19 cellular contexts compared by ENCODE assay signal in the genomic region with DNA sequence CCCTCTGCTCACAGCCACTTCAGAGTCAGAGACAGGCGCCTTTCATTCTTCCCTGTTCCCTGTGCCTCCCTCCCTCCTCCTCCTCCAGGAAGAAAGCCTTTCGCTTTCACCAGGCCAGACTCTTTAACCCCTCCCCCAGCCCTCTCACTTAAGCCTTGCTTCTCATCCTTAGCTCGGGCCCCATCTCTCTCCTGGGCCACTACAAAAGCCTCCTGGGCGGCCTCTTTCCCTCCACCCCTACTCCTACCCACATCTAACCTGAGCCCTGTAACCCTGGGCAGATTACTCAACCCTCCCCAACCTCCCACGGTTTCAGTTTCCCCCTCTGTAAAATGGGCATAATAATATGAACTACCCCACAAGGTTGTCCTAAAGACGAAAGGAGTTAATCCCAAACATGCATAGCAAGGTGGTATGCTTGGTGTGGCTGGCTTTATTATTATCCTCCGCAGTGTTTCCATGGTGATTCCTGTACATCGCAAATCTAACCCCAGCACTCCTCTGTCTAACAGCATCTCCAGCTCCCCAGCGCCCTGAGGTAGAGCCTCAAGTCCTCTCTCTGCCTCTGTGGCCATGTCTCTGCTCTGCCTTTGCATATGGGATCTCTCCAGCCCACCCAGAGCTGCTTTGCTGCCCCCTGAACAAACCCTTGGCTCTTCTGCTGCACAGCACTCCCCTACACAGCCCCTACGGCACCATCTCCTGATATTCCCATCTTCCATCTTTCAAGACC. TPM values are rescaled to one million over a fixed set of nuclear protein-coding genes. Genes with fewer than 3 reads are reported as not detected.
DNase-seq lines count a peak whose midpoint lies in the region; ATAC-seq and TF ChIP-seq lines count a peak whose summit lies in the region.
"Had no signal": no experiment of that assay in that cellular context is flagged by ENCODE, and none has a peak within 500 bp of the region (broad histone marks: within the 10 kb centered on the region; RNA-seq: fewer than 3 reads in every experiment).

No MANE protein-coding gene starts in this region.

- 61% methylated on average over 10 of the region's 10 CpGs for WGBS in mesenchymal stem cell

- CTCF ChIA-PET in activated CD4-positive, alpha-beta T cell treated with anti-CD3 and anti-CD28 coated beads for 36 hours (lab: Charles Lee), result interaction anchor here (1.1 kb wide), 1 partner anchor 14 kb away, joined by 3 read pairs; no protein-coding TSS in a partner anchor

- no peak overlapping the region for H3K4ac ChIP-seq in mesenchymal stem cell (ENCODE audit: low read depth in 1 of 2, low read length in 2 of 2)

- ATAC-seq in activated CD4-positive, alpha-beta T cell treated with anti-CD3 and anti-CD28 coated beads for 36 hours, result peak; percentile 83
- ATAC-seq in GM19395 (IDR thresholded peaks at IDR 0.05; ENCODE audit: unreplicated experiment) (no peak), esophagus mucosa (no peak)
- ATAC-seq: gastroesophageal sphincter had no signal

- H3K27me3 Mint-ChIP-seq in activated CD4-positive, alpha-beta T cell treated with anti-CD3 and anti-CD28 coated beads for 36 hours, result no peaks in the 10 kb centered on the region

- no peak overlapping the region for H3K27ac ChIP-seq in mesenchymal stem cell (ENCODE audit: low read length, poor library complexity, severe bottlenecking)
- H3K27ac ChIP-seq: ascending aorta, C4-2B, epithelial cell of prostate, gastroesophageal sphincter, GM23248, tibial artery had no signal

- no peak overlapping the region for H4K91ac ChIP-seq in mesenchymal stem cell (ENCODE audit: low read length)

- in situ Hi-C loops in GM13976 (cut with MboI; ENCODE audit: low sequenced_read_pairs, unreplicated experiment), result no loop called here

- peaks cover 12 to 30% of the 10 kb centered on the region in 2 experiments for H3K27me3 ChIP-seq in mesenchymal stem cell (ENCODE audit: control insufficient read depth in 1 of 2, insufficient read depth in 1 of 2, low read length in 2 of 2)
- H3K27me3 ChIP-seq: ascending aorta, gastroesophageal sphincter, tibial artery had no signal

- no peak overlapping the region for H3K18ac ChIP-seq in mesenchymal stem cell (ENCODE audit: low read depth in 1 of 2, low read length in 2 of 2)

- H2BK12ac ChIP-seq in mesenchymal stem cell (ENCODE audit: low read length in 2 of 2), result no peak overlapping the region

- peak; percentile 51 for DNase-seq in activated CD4-positive, alpha-beta T cell treated with anti-CD3 and anti-CD28 coated beads for 36 hours
- no peak for DNase-seq in activated CD4-positive, alpha-beta T cell treated with anti-CD3 and anti-CD28 coated beads for 1 hour
- peak; percentile 68 for DNase-seq in NCI-H82 (lab: John Stamatoyannopoulos, UW)
- DNase-seq in amniotic epithelial cell (ENCODE audit: low read depth), result peak; percentile 20
- peak; percentile 50 for DNase-seq in mesenchymal stem cell
- no peak for DNase-seq in GM13976 (ENCODE audit: low spot score)
- DNase-seq: DMS79 treated with DMSO at 0.1 percent for 48 hours, GM23248, NCI-H1930, NCI-H510A, tibial artery had no signal

- H3K4me3 ChIP-seq in mesenchymal stem cell (ENCODE audit: insufficient read depth in 1 of 2, low read depth in 1 of 2, low read length in 2 of 2), result no peak overlapping the region
- H3K4me3 ChIP-seq: ascending aorta, gastroesophageal sphincter, GM23248, tibial artery had no signal

- H2BK15ac ChIP-seq in mesenchymal stem cell (ENCODE audit: low read depth, poor library complexity, severe bottlenecking), result no peak overlapping the region

- H3K4me2 ChIP-seq in mesenchymal stem cell (ENCODE audit: low read length, poor library complexity, severe bottlenecking), result no peak overlapping the region

- no peak overlapping the region for H2AK5ac ChIP-seq in mesenchymal stem cell (ENCODE audit: low read length, severe bottlenecking)

- H4K8ac ChIP-seq in mesenchymal stem cell (ENCODE audit: low read length), result no peak overlapping the region

- H2AFZ ChIP-seq in mesenchymal stem cell (ENCODE audit: low read depth, low read length), result no peak overlapping the region
- H2AFZ ChIP-seq: GM23248 had no signal

- intact Hi-C loops in activated CD4-positive, alpha-beta T cell treated with anti-CD3 and anti-CD28 coated beads for 36 hours (cut with DNase I, micrococcal nuclease), result no loop called here

- no peak for TF ChIP-seq CTCF in GM13976 (IDR thresholded peaks at IDR 0.05; ENCODE audit: borderline replicate concordance, control extremely low read depth, extremely low read depth, insufficient read depth, missing control alignments)

- H3K4me1 ChIP-seq in mesenchymal stem cell (ENCODE audit: control insufficient read depth, insufficient read depth, low read depth, low read length), result peaks cover 16% of the 10 kb centered on the region
- H3K4me1 ChIP-seq: ascending aorta had no signal

- POLR2A ChIA-PET in activated CD4-positive, alpha-beta T cell treated with anti-CD3 and anti-CD28 coated beads for 36 hours (lab: Charles Lee), result no interaction called here

- no peaks in the 10 kb centered on the region for H3K9me3 Mint-ChIP-seq in activated CD4-positive, alpha-beta T cell treated with anti-CD3 and anti-CD28 coated beads for 36 hours (ENCODE audit: low read depth)
- H3K9me3 Mint-ChIP-seq: memory B cell had no signal

- no peak overlapping the region for H3K23ac ChIP-seq in mesenchymal stem cell (ENCODE audit: low read length in 2 of 2)

- no peaks in the 10 kb centered on the region for H3K9me3 ChIP-seq in mesenchymal stem cell (ENCODE audit: control insufficient read depth, low read length)
- H3K9me3 ChIP-seq: ascending aorta, gastroesophageal sphincter, tibial artery had no signal

- H3K4me1 Mint-ChIP-seq in activated CD4-positive, alpha-beta T cell treated with anti-CD3 and anti-CD28 coated beads for 36 hours, result peaks cover 19% of the 10 kb centered on the region

- H2BK5ac ChIP-seq in mesenchymal stem cell (ENCODE audit: low read depth, low read length, poor library complexity, severe bottlenecking), result no peak overlapping the region

- no peaks in the 10 kb centered on the region for H3K36me3 ChIP-seq in mesenchymal stem cell (ENCODE audit: control insufficient read depth in 1 of 2, insufficient read depth in 2 of 2, low read depth in 1 of 2, low read length in 2 of 2)
- H3K36me3 ChIP-seq: ascending aorta had no signal

- H3K79me1 ChIP-seq in mesenchymal stem cell (replicated peaks; ENCODE audit: low read length, poor library complexity, severe bottlenecking), result no peaks in the 10 kb centered on the region

- no peak overlapping the region for H3K14ac ChIP-seq in mesenchymal stem cell (ENCODE audit: low read length in 2 of 2)

- no peak overlapping the region for H3K4me3 Mint-ChIP-seq in activated CD4-positive, alpha-beta T cell treated with anti-CD3 and anti-CD28 coated beads for 36 hours
- H3K4me3 Mint-ChIP-seq: memory B cell had no signal

- H3K27ac Mint-ChIP-seq in activated CD4-positive, alpha-beta T cell treated with anti-CD3 and anti-CD28 coated beads for 36 hours, result no peak overlapping the region
- H3K27ac Mint-ChIP-seq: memory B cell had no signal

- no peaks in the 10 kb centered on the region for H3K36me3 Mint-ChIP-seq in activated CD4-positive, alpha-beta T cell treated with anti-CD3 and anti-CD28 coated beads for 36 hours (ENCODE audit: low read depth)

- no peak overlapping the region for H2BK120ac ChIP-seq in mesenchymal stem cell (ENCODE audit: low read depth, low read length)

- H3K9ac ChIP-seq in mesenchymal stem cell (ENCODE audit: low read length), result no peak overlapping the region
- H3K9ac ChIP-seq: GM23248 had no signal

RNA-seq across cellular contexts. Expression of gene PIMREG, which starts 17.7 kb away (rescaled TPM):
- total RNA-seq in activated CD4-positive, alpha-beta T cell treated with anti-CD3 and anti-CD28 coated beads for 36 hours, result 10 to 100 TPM in 1 of 2 experiments, 1 to 10 TPM in 1; 8.4 to 10.0 TPM
- polyA plus RNA-seq in mesenchymal stem cell (2013, experiment 1 of 2), result 3.9 TPM
- 3.5 TPM for polyA plus RNA-seq in mesenchymal stem cell (2013, experiment 2 of 2)
- 4.8 TPM for total RNA-seq in esophagus mucosa
- total RNA-seq: ascending aorta had no signal

RNA-seq across cellular contexts. Expression of gene AIPL1, which starts 27.0 kb away (rescaled TPM):
- total RNA-seq in activated CD4-positive, alpha-beta T cell treated with anti-CD3 and anti-CD28 coated beads for 36 hours, result not detected
- polyA plus RNA-seq in mesenchymal stem cell (2013, experiment 1 of 2), result not detected
- polyA plus RNA-seq in mesenchymal stem cell (2013, experiment 2 of 2), result not detected
- total RNA-seq in esophagus mucosa, result not detected
- total RNA-seq: ascending aorta, gastroesophageal sphincter, GM23248, MCF 10A had no signal
- polyA plus RNA-seq: GM23248 had no signal

Comparison
In these comparisons a context has a peak if more than half of its experiments do, and no peak if none do; other contexts are left out.
1. DNase-seq: peak in activated CD4-positive, alpha-beta T cell treated with anti-CD3 and anti-CD28 coated beads for 36 hours (single experiment), NCI-H82 (single experiment), amniotic epithelial cell (single experiment) and mesenchymal stem cell (single experiment); none in activated CD4-positive, alpha-beta T cell treated with anti-CD3 and anti-CD28 coated beads for 1 hour (single experiment) and GM13976 (single experiment).